1 cellular context compared by ENCODE assay signal in the genomic region with DNA sequence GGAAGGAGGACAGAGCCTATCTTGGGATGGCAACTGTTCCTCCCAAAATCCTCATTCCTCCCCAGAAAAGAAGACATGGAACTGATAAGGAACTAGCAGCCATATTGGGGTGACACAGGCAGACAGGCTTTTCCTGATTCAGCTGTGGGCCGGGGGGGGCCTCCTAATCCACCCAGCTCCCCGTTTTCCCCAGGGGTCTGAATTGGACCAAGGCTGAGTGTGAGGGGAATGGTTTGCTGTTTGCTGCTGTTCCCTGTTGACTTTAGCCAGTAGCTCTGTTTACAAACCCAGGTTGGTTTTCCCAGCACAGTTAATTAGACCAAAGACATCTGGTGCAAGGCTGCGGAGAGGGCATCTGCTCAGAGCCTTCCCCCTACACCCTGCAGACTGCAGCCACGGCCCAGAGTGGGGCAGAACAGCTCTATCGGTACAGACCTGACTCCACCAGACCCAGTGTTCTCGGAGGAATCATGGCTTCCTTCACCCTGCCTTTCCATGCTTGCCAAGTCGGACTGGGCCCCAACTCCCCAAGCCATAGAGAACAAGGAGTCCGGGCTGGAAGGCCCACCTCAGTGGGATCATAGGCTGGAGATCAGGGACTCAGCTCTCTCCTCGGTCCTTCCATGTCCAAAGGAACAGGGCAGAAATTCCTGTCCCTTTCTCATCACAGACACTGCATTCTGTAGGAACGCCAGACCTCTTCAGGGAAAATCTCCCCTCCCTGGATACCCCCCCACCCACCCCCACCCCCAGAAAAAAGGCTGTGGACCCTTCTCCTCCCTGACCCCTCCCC.
TF ChIP-seq lines count a peak whose summit lies in the region.

No MANE protein-coding gene starts in this region.

TF ChIP-seq in IMR-90, 13 proteins besides CTCF, POLR2A, EP300 and RAD21:
- TF ChIP-seq CHD1 (IDR thresholded peaks at IDR 0.05; ENCODE audit: low read depth, low read length) (no peak), BHLHE40 (IDR thresholded peaks at IDR 0.05; ENCODE audit: low read depth, low read length) (no peak), NFE2L2 (IDR thresholded peaks at IDR 0.05; ENCODE audit: low read depth, low read length) (no peak), CEBPB (IDR thresholded peaks at IDR 0.05; ENCODE audit: low read depth, low read length) (no peak)
- TF ChIP-seq, protein P1, sequence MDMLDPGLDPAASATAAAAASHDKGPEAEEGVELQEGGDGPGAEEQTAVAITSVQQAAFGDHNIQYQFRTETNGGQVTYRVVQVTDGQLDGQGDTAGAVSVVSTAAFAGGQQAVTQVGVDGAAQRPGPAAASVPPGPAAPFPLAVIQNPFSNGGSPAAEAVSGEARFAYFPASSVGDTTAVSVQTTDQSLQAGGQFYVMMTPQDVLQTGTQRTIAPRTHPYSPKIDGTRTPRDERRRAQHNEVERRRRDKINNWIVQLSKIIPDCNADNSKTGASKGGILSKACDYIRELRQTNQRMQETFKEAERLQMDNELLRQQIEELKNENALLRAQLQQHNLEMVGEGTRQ (IDR thresholded peaks at IDR 0.05; ENCODE audit: low read depth, low read length): no peak
TF ChIP-seq in IMR-90: peak in this region for 0.
